In the genomic region with DNA sequence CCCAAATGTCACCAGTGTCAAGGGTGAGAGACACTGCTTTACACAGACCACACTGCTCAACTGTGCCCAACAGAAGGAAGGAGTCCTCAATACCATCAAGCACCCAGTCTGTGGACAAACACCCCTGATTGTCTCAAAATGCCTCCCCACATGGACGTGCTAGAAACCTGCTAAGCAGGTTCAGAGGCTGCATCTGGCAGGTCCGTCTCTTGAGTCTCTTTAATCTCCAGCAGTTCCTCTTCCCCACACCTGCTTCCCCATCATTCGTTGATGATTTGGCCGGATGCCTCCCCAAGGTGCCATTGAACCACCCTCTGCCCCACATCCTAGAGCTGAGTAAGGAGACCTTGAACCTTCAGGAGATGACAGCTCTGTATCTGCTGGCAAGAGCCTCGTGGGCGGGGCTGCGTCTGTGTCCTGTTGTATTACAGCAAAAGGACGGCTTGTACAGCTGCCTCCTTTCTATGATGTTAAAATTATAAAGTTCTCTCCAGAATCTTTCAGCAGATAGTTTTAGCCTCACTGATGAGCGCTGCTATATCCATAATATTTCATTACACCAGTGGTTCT, we compare ENCODE assay signal across 21 cellular contexts.
DNase-seq lines count a peak whose midpoint lies in the region; ATAC-seq, FAIRE-seq and TF ChIP-seq lines count a peak whose summit lies in the region.
"Had no signal": no experiment of that assay in that cellular context is flagged by ENCODE, and none has a peak within 500 bp of the region (broad histone marks: within the 10 kb centered on the region; RNA-seq: fewer than 3 reads in every experiment).

No MANE protein-coding gene starts in this region.

- TF ChIP-seq CTCF in epithelial cell of esophagus (IDR thresholded peaks at IDR 0.05; ENCODE audit: insufficient read depth, low read depth, low read length, missing control alignments) (no peak), coronary artery (IDR thresholded peaks at IDR 0.05) (no peak)

- H3K4me1 Mint-ChIP-seq in activated naive CD8-positive, alpha-beta T cell treated with anti-CD3 and anti-CD28 coated beads, Interleukin-2, amount 10 ng/mL, durations not matched to agents 7 days and 5 days = peaks cover 2% of the 10 kb centered on the region
- no peaks in the 10 kb centered on the region for H3K4me1 Mint-ChIP-seq in activated naive CD8-positive, alpha-beta T cell treated with anti-CD3 and anti-CD28 coated beads for 36 hours
- H3K4me1 Mint-ChIP-seq: activated naive CD4-positive, alpha-beta T cell treated with anti-CD3 and anti-CD28 coated beads, Interleukin-2, amount 50 U/mL, for 24 hours had no signal

- POLR2A ChIA-PET in activated naive CD8-positive, alpha-beta T cell treated with anti-CD3 and anti-CD28 coated beads, Interleukin-2, amount 10 ng/mL, durations not matched to agents 7 days and 5 days (lab: Charles Lee) = no interaction called here

- ATAC-seq in activated naive CD8-positive, alpha-beta T cell treated with anti-CD3 and anti-CD28 coated beads, Interleukin-2, amount 10 ng/mL, durations not matched to agents 7 days and 5 days (ENCODE audit: low read depth) = no peak
- ATAC-seq in HG02938 (IDR thresholded peaks at IDR 0.05; ENCODE audit: unreplicated experiment) = no peak
- ATAC-seq: T-helper 17 cell had no signal

- FAIRE-seq in urothelium cell line (lab: Jason Lieb, UNC) (peak; percentile 17), GM12892 (lab: Jason Lieb, UNC) (no peak)
- FAIRE-seq: GM18507 had no signal

- H3K27ac Mint-ChIP-seq in activated naive CD8-positive, alpha-beta T cell treated with anti-CD3 and anti-CD28 coated beads, Interleukin-2, amount 10 ng/mL, durations not matched to agents 7 days and 5 days = peak overlapping the region; percentile 56
- H3K27ac Mint-ChIP-seq in activated naive CD8-positive, alpha-beta T cell treated with anti-CD3 and anti-CD28 coated beads for 36 hours = no peak overlapping the region
- H3K27ac Mint-ChIP-seq: activated naive CD4-positive, alpha-beta T cell treated with anti-CD3 and anti-CD28 coated beads, Interleukin-2, amount 50 U/mL, for 24 hours; T-helper 17 cell had no signal

- no peak for TF ChIP-seq POLR2A in GM12892 (IDR thresholded peaks at IDR 0.05; ENCODE audit: low read depth, low read length)

- H3K27ac ChIP-seq in coronary artery = no peak overlapping the region
- H3K27ac ChIP-seq: breast epithelium, hepatocyte, ovary, upper lobe of left lung had no signal

- H3K27me3 Mint-ChIP-seq in activated naive CD8-positive, alpha-beta T cell treated with anti-CD3 and anti-CD28 coated beads, Interleukin-2, amount 10 ng/mL, durations not matched to agents 7 days and 5 days = no peaks in the 10 kb centered on the region
- H3K27me3 Mint-ChIP-seq in activated naive CD8-positive, alpha-beta T cell treated with anti-CD3 and anti-CD28 coated beads for 36 hours = no peaks in the 10 kb centered on the region
- H3K27me3 Mint-ChIP-seq: activated naive CD4-positive, alpha-beta T cell treated with anti-CD3 and anti-CD28 coated beads, Interleukin-2, amount 50 U/mL, for 24 hours; T-helper 17 cell had no signal

- H3K4me3 Mint-ChIP-seq in activated naive CD8-positive, alpha-beta T cell treated with anti-CD3 and anti-CD28 coated beads, Interleukin-2, amount 10 ng/mL, durations not matched to agents 7 days and 5 days = no peak overlapping the region
- H3K4me3 Mint-ChIP-seq in activated naive CD8-positive, alpha-beta T cell treated with anti-CD3 and anti-CD28 coated beads for 36 hours = no peak overlapping the region
- H3K4me3 Mint-ChIP-seq: activated naive CD4-positive, alpha-beta T cell treated with anti-CD3 and anti-CD28 coated beads, Interleukin-2, amount 50 U/mL, for 24 hours; T-helper 17 cell had no signal

- H3K4me3 ChIP-seq in epithelial cell of esophagus (ENCODE audit: low read length) (no peak overlapping the region), coronary artery (no peak overlapping the region)
- H3K4me3 ChIP-seq: breast epithelium, hepatocyte, ovary, upper lobe of left lung had no signal

- DNase-seq in activated naive CD8-positive, alpha-beta T cell treated with anti-CD3 and anti-CD28 coated beads, Interleukin-2, amount 10 ng/mL, durations not matched to agents 7 days and 5 days = no peak
- DNase-seq in activated naive CD8-positive, alpha-beta T cell treated with anti-CD3 and anti-CD28 coated beads for 36 hours = no peak
- DNase-seq in NCI-H2196 (lab: John Stamatoyannopoulos, UW; ENCODE audit: unreplicated experiment) = peak; percentile 43
- peak; percentile 40 for DNase-seq in epithelial cell of esophagus (ENCODE audit: low read depth)
- no peak for DNase-seq in urothelium cell line (ENCODE audit: low spot score)
- no peak for DNase-seq in coronary artery (ENCODE audit: low spot score)
- DNase-seq in GM12892 (ENCODE audit: insufficient read length) = no peak
- DNase-seq: activated CD8-positive, alpha-beta memory T cell treated with anti-CD3 and anti-CD28 coated beads, Interleukin-2, amount 50 U/mL, for 48 hours; effector CD8-positive, alpha-beta T cell; Kasumi-1; NCI-H146; NCI-H82; ovary; stimulated activated CD4-positive, alpha-beta T cell treated with anti-CD3 and anti-CD28 coated beads, Interleukin-4, amount 100 ng/mL, for 4 hours; T-helper 17 cell; upper lobe of left lung had no signal

- peaks cover 38% of the 10 kb centered on the region for H3K36me3 Mint-ChIP-seq in activated naive CD8-positive, alpha-beta T cell treated with anti-CD3 and anti-CD28 coated beads, Interleukin-2, amount 10 ng/mL, durations not matched to agents 7 days and 5 days
- peaks cover 9% of the 10 kb centered on the region for H3K36me3 Mint-ChIP-seq in activated naive CD8-positive, alpha-beta T cell treated with anti-CD3 and anti-CD28 coated beads for 36 hours

- H3K9me3 Mint-ChIP-seq in activated naive CD8-positive, alpha-beta T cell treated with anti-CD3 and anti-CD28 coated beads, Interleukin-2, amount 10 ng/mL, durations not matched to agents 7 days and 5 days = no peaks in the 10 kb centered on the region
- H3K9me3 Mint-ChIP-seq in activated naive CD8-positive, alpha-beta T cell treated with anti-CD3 and anti-CD28 coated beads for 36 hours = no peaks in the 10 kb centered on the region
- H3K9me3 Mint-ChIP-seq: activated naive CD4-positive, alpha-beta T cell treated with anti-CD3 and anti-CD28 coated beads, Interleukin-2, amount 50 U/mL, for 24 hours had no signal

Comparison
In these comparisons a context has a peak if more than half of its experiments do, and no peak if none do; other contexts are left out.
1. DNase-seq: peak in NCI-H2196 (single experiment) and epithelial cell of esophagus (single experiment); none in activated naive CD8-positive, alpha-beta T cell treated with anti-CD3 and anti-CD28 coated beads, Interleukin-2, amount 10 ng/mL, durations not matched to agents 7 days and 5 days (single experiment), activated naive CD8-positive, alpha-beta T cell treated with anti-CD3 and anti-CD28 coated beads for 36 hours (single experiment), urothelium cell line (single experiment), coronary artery (single experiment) and GM12892 (single experiment).